17 cellular contexts compared by ENCODE assay signal in the genomic region with DNA sequence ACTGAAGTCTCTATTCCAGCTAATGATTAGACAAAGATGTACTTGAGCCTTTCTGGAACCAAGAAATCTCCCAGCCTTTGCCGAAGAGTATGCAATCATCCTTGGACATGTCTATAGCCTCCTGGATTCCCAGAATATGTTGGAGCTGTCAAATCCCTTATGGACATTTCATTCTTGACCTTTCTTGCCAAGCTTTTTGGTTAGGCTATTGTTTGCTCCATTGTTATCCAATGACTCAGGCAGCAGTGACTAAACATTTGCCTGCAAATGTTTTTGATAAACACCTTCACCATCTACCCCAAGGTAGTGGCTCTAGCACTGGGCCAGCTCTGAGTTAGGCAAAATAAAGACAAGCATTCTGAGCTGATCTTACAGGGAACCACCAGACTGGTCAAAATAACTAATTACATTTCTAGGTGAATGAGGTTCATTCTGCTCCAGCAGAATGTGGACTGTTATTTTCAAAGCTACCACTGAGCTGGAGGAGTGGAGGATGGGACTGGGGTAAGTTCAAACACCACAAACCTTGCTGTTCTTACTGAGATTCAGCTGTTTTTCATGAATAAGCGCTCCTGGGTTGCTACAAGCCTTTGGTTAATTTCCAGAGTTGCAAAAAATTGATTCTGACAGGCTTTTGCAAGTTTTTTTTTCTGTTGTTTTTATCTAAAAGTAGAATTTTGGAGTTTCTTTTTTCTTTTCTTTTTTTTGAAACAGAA.
DNase-seq lines count a peak whose midpoint lies in the region; ATAC-seq and TF ChIP-seq lines count a peak whose summit lies in the region.
"Had no signal": no experiment of that assay in that cellular context is flagged by ENCODE, and none has a peak within 500 bp of the region (broad histone marks: within the 10 kb centered on the region; RNA-seq: fewer than 3 reads in every experiment).

No MANE protein-coding gene starts in this region.

- in situ Hi-C loops in Caki2 (cut with HindIII; ENCODE audit: low pct_unique_long_range_greater_than_20kb, low sequenced_read_pairs) (no loop called here), mammary epithelial cell (cut with MboI; ENCODE audit: low sequenced_read_pairs in 2 of 2) (no loop called here)

- dilution Hi-C loops in mammary epithelial cell (cut with HindIII; ENCODE audit: low sequenced_read_pairs) = no loop called here

- H3K79me2 ChIP-seq in mammary epithelial cell (ENCODE audit: insufficient read depth, low read length) = no peaks in the 10 kb centered on the region

- no peak for ATAC-seq in GM19351 (IDR thresholded peaks at IDR 0.05; ENCODE audit: unreplicated experiment)
- no peak for ATAC-seq in HG02885 (IDR thresholded peaks at IDR 0.05; ENCODE audit: poor library complexity, unreplicated experiment)
- no peak for ATAC-seq in HG02763 (IDR thresholded peaks at IDR 0.05; ENCODE audit: unreplicated experiment)
- ATAC-seq: naive thymus-derived CD8-positive, alpha-beta T cell had no signal

- H3K27me3 ChIP-seq in mammary epithelial cell (ENCODE audit: insufficient read depth, low read length) = no peaks in the 10 kb centered on the region

- no peak for TF ChIP-seq CTCF in mammary epithelial cell (conservative IDR thresholded peaks at IDR 0.05 in 1 of 2, IDR thresholded peaks at IDR 0.05 in 1 of 2; ENCODE audit: extremely low read depth in 1 of 2, insufficient read depth in 1 of 2, low read depth in 1 of 2, low read length in 2 of 2)

- H3K36me3 ChIP-seq in mammary epithelial cell (ENCODE audit: insufficient read depth, low read length) = no peaks in the 10 kb centered on the region

- 68% methylated on average over 2 of the region's 2 CpGs for WGBS in mammary epithelial cell (ENCODE audit: low coverage, missing lambda C conversion rate)

- peaks cover 7% of the 10 kb centered on the region for H3K4me1 ChIP-seq in mammary epithelial cell (ENCODE audit: insufficient read depth, low read length)

- intact Hi-C loops in mammary epithelial cell (cut with micrococcal nuclease) = no loop called here

- no peak overlapping the region for H3K27ac ChIP-seq in mammary epithelial cell (ENCODE audit: insufficient read depth, low read depth, low read length)

- H4K20me1 ChIP-seq in mammary epithelial cell (ENCODE audit: insufficient read depth, low read length) = no peaks in the 10 kb centered on the region

- TF ChIP-seq EP300 in Ishikawa (IDR thresholded peaks at IDR 0.05; ENCODE audit: borderline replicate concordance) = no peak

- no peak overlapping the region for H2AFZ ChIP-seq in mammary epithelial cell (ENCODE audit: low read depth, low read length)

- no peak overlapping the region for H3K9ac ChIP-seq in mammary epithelial cell (ENCODE audit: insufficient read depth, low read length)

- H3K4me3 ChIP-seq in mammary epithelial cell (replicated peaks in 1 of 3; ENCODE audit: insufficient read depth in 1 of 3, low read depth in 2 of 3, low read length in 3 of 3) = no peak overlapping the region

- peaks cover 7% of the 10 kb centered on the region for H3K9me3 ChIP-seq in mammary epithelial cell (replicated peaks; ENCODE audit: insufficient read depth, low read length)

- no TSS peak for BruUV-seq in mammary epithelial cell (replicated peaks; lab: Mats Ljungman, UMichigan)

- DNase-seq in Caki2 (ENCODE audit: low read depth) (peak; percentile 60), mammary epithelial cell (peak; percentile 52), kidney glomerular epithelial cell (lab: John Stamatoyannopoulos, UW) (peak; percentile 42), CD1c-positive myeloid dendritic cell (ENCODE audit: extremely low spot score) (no peak)
- DNase-seq: activated CD4-positive, alpha-beta memory T cell treated with anti-CD3 and anti-CD28 coated beads for 36 hours; activated effector memory CD4-positive, alpha-beta T cell treated with anti-CD3 and anti-CD28 coated beads, Interleukin-2, amount 50 U/mL, for 16 hours; C1 segment of cervical spinal cord; cerebellar nuclear complex; immature natural killer cell; naive thymus-derived CD8-positive, alpha-beta T cell; NCI-H1417; NCI-H510A; stimulated activated naive CD4-positive, alpha-beta T cell had no signal

- TF ChIP-seq RAD21 in Ishikawa (IDR thresholded peaks at IDR 0.05; ENCODE audit: low read depth) = no peak

- H3K4me2 ChIP-seq in mammary epithelial cell (ENCODE audit: insufficient read depth, low read depth, low read length) = no peak overlapping the region

- CTCF ChIA-PET in mammary epithelial cell (lab: Charles Lee; ENCODE audit: low non-redundant PET) = interaction anchor here (0.5 kb wide), 1 partner anchor 92 kb away, joined by 6 read pairs; no protein-coding TSS in a partner anchor

TF ChIP-seq in Ishikawa, 13 proteins besides CTCF, POLR2A, EP300 and RAD21:
- TF ChIP-seq FOXM1 (IDR thresholded peaks at IDR 0.05; ENCODE audit: borderline replicate concordance, low read depth) (no peak), CREB1 (IDR thresholded peaks at IDR 0.05; ENCODE audit: low read depth) (no peak), TEAD4 (IDR thresholded peaks at IDR 0.05) (peak; percentile 27; the same call in 1 of the 2 replicates), CEBPB (IDR thresholded peaks at IDR 0.05) (no peak)
